Comparison of ENCODE assay signal across 20 cellular contexts in genomic region chr16:49473131-49473530, GRCh38.
DNase-seq lines count a peak whose midpoint lies in the region; ATAC-seq and TF ChIP-seq lines count a peak whose summit lies in the region.
"Had no signal": no experiment of that assay in that cellular context is flagged by ENCODE, and none has a peak within 500 bp of the region (broad histone marks: within the 10 kb centered on the region; RNA-seq: fewer than 3 reads in every experiment).

No MANE protein-coding gene starts in this region.

- H3K4me3 ChIP-seq in osteoblast (ENCODE audit: insufficient read depth, low read length), result no peak overlapping the region
- H3K4me3 ChIP-seq: GM23338 had no signal

- no peaks in the 10 kb centered on the region for H3K36me3 Mint-ChIP-seq in activated naive CD8-positive, alpha-beta T cell treated with anti-CD3 and anti-CD28 coated beads, Interleukin-2, amount 10 ng/mL, durations not matched to agents 7 days and 5 days
- no peaks in the 10 kb centered on the region for H3K36me3 Mint-ChIP-seq in activated naive CD8-positive, alpha-beta T cell treated with anti-CD3 and anti-CD28 coated beads, Interleukin-2, amount 50 U/mL, for 24 hours (ENCODE audit: low read depth)
- no peaks in the 10 kb centered on the region for H3K36me3 Mint-ChIP-seq in type B pancreatic cell
- no peaks in the 10 kb centered on the region for H3K36me3 Mint-ChIP-seq in activated CD8-positive, alpha-beta T cell treated with anti-CD3 and anti-CD28 coated beads for 36 hours (ENCODE audit: low read depth)
- H3K36me3 Mint-ChIP-seq in T-cell, result no peaks in the 10 kb centered on the region

- no peaks in the 10 kb centered on the region for H3K4me1 ChIP-seq in osteoblast (ENCODE audit: insufficient read depth, low read length)

- TF ChIP-seq CTCF in osteoblast (IDR thresholded peaks at IDR 0.05; ENCODE audit: extremely low read depth, low read depth, low read length), result no peak
- no peak for TF ChIP-seq CTCF in type B pancreatic cell (conservative IDR thresholded peaks at IDR 0.05)
- no peak for TF ChIP-seq CTCF in activated CD8-positive, alpha-beta T cell treated with anti-CD3 and anti-CD28 coated beads for 36 hours (IDR thresholded peaks at IDR 0.05)

- no peaks in the 10 kb centered on the region for H3K79me2 ChIP-seq in osteoblast (ENCODE audit: insufficient read depth, low read length)

- CTCF ChIA-PET in activated CD8-positive, alpha-beta T cell treated with anti-CD3 and anti-CD28 coated beads for 36 hours (lab: Charles Lee), result no interaction called here
- CTCF ChIA-PET in T-cell (lab: Charles Lee), result no interaction called here

- no peak overlapping the region for H3K27ac ChIP-seq in osteoblast (ENCODE audit: low read depth, low read length)
- H3K27ac ChIP-seq: 22Rv1, C4-2B had no signal

- POLR2A ChIA-PET in activated naive CD8-positive, alpha-beta T cell treated with anti-CD3 and anti-CD28 coated beads, Interleukin-2, amount 10 ng/mL, durations not matched to agents 7 days and 5 days (lab: Charles Lee), result no interaction called here
- POLR2A ChIA-PET in activated CD8-positive, alpha-beta T cell treated with anti-CD3 and anti-CD28 coated beads for 36 hours (lab: Charles Lee), result no interaction called here
- POLR2A ChIA-PET in T-cell (lab: Charles Lee), result no interaction called here

- no peak overlapping the region for H3K4me2 ChIP-seq in osteoblast (ENCODE audit: insufficient read depth, low read length)
- H3K4me2 ChIP-seq: GM23338 had no signal

- no peaks in the 10 kb centered on the region for H3K9me3 ChIP-seq in osteoblast (ENCODE audit: low read depth, low read length)

- no peaks in the 10 kb centered on the region for H3K9me3 Mint-ChIP-seq in activated naive CD8-positive, alpha-beta T cell treated with anti-CD3 and anti-CD28 coated beads, Interleukin-2, amount 10 ng/mL, durations not matched to agents 7 days and 5 days
- H3K9me3 Mint-ChIP-seq in activated naive CD8-positive, alpha-beta T cell treated with anti-CD3 and anti-CD28 coated beads, Interleukin-2, amount 50 U/mL, for 24 hours, result no peaks in the 10 kb centered on the region
- H3K9me3 Mint-ChIP-seq in type B pancreatic cell, result no peaks in the 10 kb centered on the region
- no peaks in the 10 kb centered on the region for H3K9me3 Mint-ChIP-seq in activated CD8-positive, alpha-beta T cell treated with anti-CD3 and anti-CD28 coated beads for 36 hours
- H3K9me3 Mint-ChIP-seq in T-cell, result no peaks in the 10 kb centered on the region
- H3K9me3 Mint-ChIP-seq: GM23338 had no signal

- no peaks in the 10 kb centered on the region for H3K36me3 ChIP-seq in osteoblast (ENCODE audit: insufficient read depth, low read length)

- no peak overlapping the region for H2AFZ ChIP-seq in osteoblast (ENCODE audit: low read length)
- H2AFZ ChIP-seq: GM23338 had no signal

- H3K27me3 Mint-ChIP-seq in activated naive CD8-positive, alpha-beta T cell treated with anti-CD3 and anti-CD28 coated beads, Interleukin-2, amount 10 ng/mL, durations not matched to agents 7 days and 5 days, result no peaks in the 10 kb centered on the region
- H3K27me3 Mint-ChIP-seq in activated naive CD8-positive, alpha-beta T cell treated with anti-CD3 and anti-CD28 coated beads, Interleukin-2, amount 50 U/mL, for 24 hours, result no peaks in the 10 kb centered on the region
- H3K27me3 Mint-ChIP-seq in type B pancreatic cell (peaks cover 11% of the 10 kb centered on the region), T-cell (no peaks in the 10 kb centered on the region)
- no peaks in the 10 kb centered on the region for H3K27me3 Mint-ChIP-seq in activated CD8-positive, alpha-beta T cell treated with anti-CD3 and anti-CD28 coated beads for 36 hours

- H3K4me1 Mint-ChIP-seq in activated naive CD8-positive, alpha-beta T cell treated with anti-CD3 and anti-CD28 coated beads, Interleukin-2, amount 10 ng/mL, durations not matched to agents 7 days and 5 days, result no peaks in the 10 kb centered on the region
- no peaks in the 10 kb centered on the region for H3K4me1 Mint-ChIP-seq in activated naive CD8-positive, alpha-beta T cell treated with anti-CD3 and anti-CD28 coated beads, Interleukin-2, amount 50 U/mL, for 24 hours
- H3K4me1 Mint-ChIP-seq in type B pancreatic cell (ENCODE audit: unreplicated experiment) (no peaks in the 10 kb centered on the region), T-cell (peaks cover 0 to 7% (median 3%) of the 10 kb centered on the region in 3 donors)
- no peaks in the 10 kb centered on the region for H3K4me1 Mint-ChIP-seq in activated CD8-positive, alpha-beta T cell treated with anti-CD3 and anti-CD28 coated beads for 36 hours (ENCODE audit: low read depth)

- H4K20me1 ChIP-seq in osteoblast (ENCODE audit: insufficient read depth, low read length), result no peaks in the 10 kb centered on the region

- ATAC-seq in activated naive CD8-positive, alpha-beta T cell treated with anti-CD3 and anti-CD28 coated beads, Interleukin-2, amount 10 ng/mL, durations not matched to agents 7 days and 5 days (ENCODE audit: low read depth), result no peak
- ATAC-seq in activated naive CD8-positive, alpha-beta T cell treated with anti-CD3 and anti-CD28 coated beads, Interleukin-2, amount 50 U/mL, for 24 hours, result no peak
- ATAC-seq in activated CD8-positive, alpha-beta T cell treated with anti-CD3 and anti-CD28 coated beads for 36 hours, result no peak
- no peak for ATAC-seq in T-cell (replicated peaks in 1 of 4)

- intact Hi-C loops in activated CD8-positive, alpha-beta T cell treated with anti-CD3 and anti-CD28 coated beads for 36 hours (cut with micrococcal nuclease), result no loop called here

- no peak overlapping the region for H3K27ac Mint-ChIP-seq in activated naive CD8-positive, alpha-beta T cell treated with anti-CD3 and anti-CD28 coated beads, Interleukin-2, amount 10 ng/mL, durations not matched to agents 7 days and 5 days
- no peak overlapping the region for H3K27ac Mint-ChIP-seq in activated naive CD8-positive, alpha-beta T cell treated with anti-CD3 and anti-CD28 coated beads, Interleukin-2, amount 50 U/mL, for 24 hours
- H3K27ac Mint-ChIP-seq in type B pancreatic cell (no peak overlapping the region), T-cell (no peak overlapping the region)
- no peak overlapping the region for H3K27ac Mint-ChIP-seq in activated CD8-positive, alpha-beta T cell treated with anti-CD3 and anti-CD28 coated beads for 36 hours
- H3K27ac Mint-ChIP-seq: GM23338 had no signal

- no peak overlapping the region for H3K4me3 Mint-ChIP-seq in activated naive CD8-positive, alpha-beta T cell treated with anti-CD3 and anti-CD28 coated beads, Interleukin-2, amount 10 ng/mL, durations not matched to agents 7 days and 5 days
- H3K4me3 Mint-ChIP-seq in activated naive CD8-positive, alpha-beta T cell treated with anti-CD3 and anti-CD28 coated beads, Interleukin-2, amount 50 U/mL, for 24 hours, result no peak overlapping the region
- H3K4me3 Mint-ChIP-seq in type B pancreatic cell (no peak overlapping the region), T-cell (no peak overlapping the region)
- H3K4me3 Mint-ChIP-seq in activated CD8-positive, alpha-beta T cell treated with anti-CD3 and anti-CD28 coated beads for 36 hours, result no peak overlapping the region
- H3K4me3 Mint-ChIP-seq: GM23338 had no signal

- no peaks in the 10 kb centered on the region for H3K27me3 ChIP-seq in osteoblast (ENCODE audit: insufficient read depth, low read length)

- DNase-seq in NCI-H82 (lab: John Stamatoyannopoulos, UW), result peak; percentile 24
- no peak for DNase-seq in NCI-H82 treated with DMSO at 0.1 percent for 48 hours (lab: John Stamatoyannopoulos, UW; ENCODE audit: unreplicated experiment)
- peak; percentile 17 for DNase-seq in activated naive CD8-positive, alpha-beta T cell treated with anti-CD3 and anti-CD28 coated beads, Interleukin-2, amount 10 ng/mL, durations not matched to agents 7 days and 5 days
- no peak for DNase-seq in activated naive CD8-positive, alpha-beta T cell treated with anti-CD3 and anti-CD28 coated beads, Interleukin-2, amount 50 U/mL, for 24 hours
- peak; percentile 39 for DNase-seq in osteoblast (ENCODE audit: insufficient read length, low spot score, missing footprints)
- peak; percentile 25 for DNase-seq in type B pancreatic cell (ENCODE audit: extremely low spot score, unreplicated experiment)
- DNase-seq in activated CD8-positive, alpha-beta T cell treated with anti-CD3 and anti-CD28 coated beads for 36 hours, result no peak
- no peak for DNase-seq in T-cell
- DNase-seq: AML-193, DMS79, KG1, MV-4-11, NCI-H187, NCI-H2107, NCI-H510A, NCI-H748 treated with DMSO at 0.1 percent for 48 hours, OCI-M1 had no signal

Comparison
In these comparisons a context has a peak if more than half of its experiments do, and no peak if none do; other contexts are left out.
1. DNase-seq: peak in NCI-H82 (single experiment), activated naive CD8-positive, alpha-beta T cell treated with anti-CD3 and anti-CD28 coated beads, Interleukin-2, amount 10 ng/mL, durations not matched to agents 7 days and 5 days (single experiment), osteoblast (single experiment) and type B pancreatic cell (single experiment); none in NCI-H82 treated with DMSO at 0.1 percent for 48 hours (single experiment), activated naive CD8-positive, alpha-beta T cell treated with anti-CD3 and anti-CD28 coated beads, Interleukin-2, amount 50 U/mL, for 24 hours (single experiment), activated CD8-positive, alpha-beta T cell treated with anti-CD3 and anti-CD28 coated beads for 36 hours (single experiment) and T-cell (0 of 34).